In genomic region chr1:175277778-175278177, GRCh38 we compare ENCODE assay signal across 25 cellular contexts.
"Had no signal": no experiment of that assay in that cellular context is flagged by ENCODE, and none has a peak within 500 bp of the region (broad histone marks: within the 10 kb centered on the region; RNA-seq: fewer than 3 reads in every experiment).

No MANE protein-coding gene starts in this region.

- H3K4me3 ChIP-seq: dorsolateral prefrontal cortex, heart right ventricle, left lung, lung, pancreas, right lobe of liver, spleen, thoracic aorta, transverse colon had no signal

- FAIRE-seq: islet of Langerhans, pancreas had no signal

- H3K36me3 ChIP-seq: heart right ventricle, left lung, pancreas, right lobe of liver, spleen, thoracic aorta, transverse colon had no signal

- H3K36me3 Mint-ChIP-seq: naive B cell; stimulated activated memory B cell treated with anti-CD40 and anti-IgM and Interleukin-4, amounts not matched to agents 10 μg/mL and 1 μg/mL and 100 μg/mL, for 72 hours had no signal

- H3K9me3 Mint-ChIP-seq: nephron; stimulated activated memory B cell treated with anti-CD40 and anti-IgM and Interleukin-4, amounts not matched to agents 10 μg/mL and 1 μg/mL and 100 μg/mL, for 72 hours had no signal

- H3K27me3 Mint-ChIP-seq: naive B cell; progenitor cell of endocrine pancreas; stimulated activated memory B cell treated with anti-CD40 and anti-IgM and Interleukin-4, amounts not matched to agents 10 μg/mL and 1 μg/mL and 100 μg/mL, for 72 hours; stimulated activated naive CD8-positive, alpha-beta T cell treated with anti-CD3 and anti-CD28 coated beads, Interleukin-15, Interleukin-2, amounts not matched to agents 100 ng/mL and 50 ng/mL, for 24 hours had no signal

- H3K27ac ChIP-seq: left lung, pancreas, right lobe of liver, spleen, thoracic aorta had no signal

- H3K27me3 ChIP-seq: heart right ventricle, left lung, pancreas, right lobe of liver, spleen, transverse colon had no signal

- DNase-seq: central memory CD4-positive, alpha-beta T cell; cortex of kidney; effector CD8-positive, alpha-beta T cell; heart right ventricle; hypothalamus; kidney glomerular epithelial cell; left lung; mesenchymal stem cell; naive B cell; occipital lobe; pancreas; right lobe of liver; spleen; stimulated activated CD4-positive, alpha-beta T cell treated with anti-CD3 and anti-CD28 coated beads, Interleukin-15, amount 100 ng/mL, for 24 hours; stimulated activated CD4-positive, alpha-beta T cell treated with anti-CD3 and anti-CD28 coated beads, Interleukin-1b, Interleukin-23, amount 100 ng/mL, for 48 hours; stimulated activated CD4-positive, alpha-beta T cell treated with anti-CD3 and anti-CD28 coated beads, Interleukin-4, amount 100 ng/mL, for 24 hours; transverse colon had no signal

- ATAC-seq: left lung; pancreas; right lobe of liver; stimulated activated memory B cell treated with anti-CD40 and anti-IgM and Interleukin-4, amounts not matched to agents 10 μg/mL and 1 μg/mL and 100 μg/mL, for 72 hours had no signal

- H3K27ac Mint-ChIP-seq: naive B cell; nephron; progenitor cell of endocrine pancreas; stimulated activated memory B cell treated with anti-CD40 and anti-IgM and Interleukin-4, amounts not matched to agents 10 μg/mL and 1 μg/mL and 100 μg/mL, for 72 hours; stimulated activated naive CD8-positive, alpha-beta T cell treated with anti-CD3 and anti-CD28 coated beads, Interleukin-15, Interleukin-2, amounts not matched to agents 100 ng/mL and 50 ng/mL, for 24 hours had no signal

- H3K9me3 ChIP-seq: heart right ventricle, left lung, pancreas, right lobe of liver, spleen, thoracic aorta, transverse colon had no signal

- H3K4me1 ChIP-seq: left lung, pancreas, right lobe of liver, spleen, transverse colon had no signal

- H3K4me3 Mint-ChIP-seq: naive B cell; nephron; stimulated activated memory B cell treated with anti-CD40 and anti-IgM and Interleukin-4, amounts not matched to agents 10 μg/mL and 1 μg/mL and 100 μg/mL, for 72 hours; stimulated activated naive CD8-positive, alpha-beta T cell treated with anti-CD3 and anti-CD28 coated beads, Interleukin-15, Interleukin-2, amounts not matched to agents 100 ng/mL and 50 ng/mL, for 24 hours had no signal
